Comparison of ENCODE assay signal across 13 cellular contexts in the genomic region with DNA sequence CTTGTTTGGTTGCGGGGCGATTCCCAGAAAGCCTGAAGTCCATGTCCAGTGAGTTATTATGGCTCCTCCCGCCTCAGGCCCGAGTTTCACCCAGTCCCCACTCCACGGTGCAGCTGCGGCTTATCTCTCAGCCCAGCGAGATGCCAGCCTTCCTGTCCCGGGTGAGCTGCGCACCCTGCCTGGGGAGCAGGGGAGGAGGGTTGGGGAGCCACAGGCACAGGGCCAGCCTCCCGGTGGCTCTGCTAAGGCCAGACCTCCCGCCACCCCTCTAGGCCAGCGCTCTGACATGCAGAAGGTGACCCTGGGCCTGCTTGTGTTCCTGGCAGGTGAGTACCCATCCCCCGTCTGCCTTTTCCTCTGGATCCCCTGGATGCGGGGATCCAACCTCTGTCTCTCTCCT. TPM values are rescaled to one million over a fixed set of nuclear protein-coding genes. Genes with fewer than 3 reads are reported as not detected.
DNase-seq lines count a peak whose midpoint lies in the region; ATAC-seq and TF ChIP-seq lines count a peak whose summit lies in the region.
"Had no signal": no experiment of that assay in that cellular context is flagged by ENCODE, and none has a peak within 500 bp of the region (broad histone marks: within the 10 kb centered on the region; RNA-seq: fewer than 3 reads in every experiment).

No MANE protein-coding gene starts in this region.

- WGBS in urinary bladder, result 68% methylated on average over 14 of the region's 14 CpGs

- DNase-seq in left ventricle myocardium inferior (no peak), Right ventricle myocardium inferior (ENCODE audit: missing footprints) (no peak), left lung (no peak), NCI-H345 treated with DMSO at 0.1 percent for 48 hours (lab: John Stamatoyannopoulos, UW; ENCODE audit: unreplicated experiment) (no peak)
- DNase-seq in activated CD4-positive, alpha-beta T cell treated with anti-CD3 and anti-CD28 coated beads, Interleukin-2, amount 50 U/mL, for 4 hours, result no peak
- DNase-seq: activated naive CD4-positive, alpha-beta T cell treated with anti-CD3 and anti-CD28 coated beads, Interleukin-2, amount 10 ng/mL, durations not matched to agents 7 days and 5 days; erythroblast; NCI-H187 treated with DMSO at 0.1 percent for 48 hours; nucleus accumbens had no signal

- ATAC-seq in Right ventricle myocardium inferior (no peak), left lung (no peak)

- H3K9me3 ChIP-seq in left ventricle myocardium inferior (replicated peaks) (no peaks in the 10 kb centered on the region), left lung (no peaks in the 10 kb centered on the region)

- H3K36me3 ChIP-seq in left ventricle myocardium inferior (no peaks in the 10 kb centered on the region), left lung (no peaks in the 10 kb centered on the region), urinary bladder (ENCODE audit: insufficient read depth) (no peaks in the 10 kb centered on the region)
- H3K36me3 ChIP-seq: cardiac muscle cell had no signal

- TF ChIP-seq CTCF in left ventricle myocardium inferior (IDR thresholded peaks at IDR 0.05; ENCODE audit: borderline replicate concordance) (no peak), left lung (IDR thresholded peaks at IDR 0.05) (no peak)

- no peaks in the 10 kb centered on the region for H3K27me3 ChIP-seq in left ventricle myocardium inferior (ENCODE audit: low read depth)
- no peaks in the 10 kb centered on the region for H3K27me3 ChIP-seq in left lung
- H3K27me3 ChIP-seq: cardiac muscle cell had no signal

- intact Hi-C loops in left ventricle myocardium inferior (cut with micrococcal nuclease) (no loop called here), Right ventricle myocardium inferior (cut with DNase I) (no loop called here), left lung (cut with DNase I) (no loop called here)

- H3K27ac ChIP-seq in left ventricle myocardium inferior (replicated peaks), result peak overlapping the region; percentile 33
- peak overlapping the region; percentile 61 to 80 for H3K27ac ChIP-seq in left lung
- peak overlapping the region; percentile 68 for H3K27ac ChIP-seq in urinary bladder (ENCODE audit: low read depth)
- H3K27ac ChIP-seq: cardiac muscle cell, HL-60 had no signal

- H3K4me3 ChIP-seq in left ventricle myocardium inferior (peak overlapping the region; percentile 1), left lung (peak overlapping the region in 1 of 2 donors; percentile 31), urinary bladder (ENCODE audit: low read depth, low read length) (no peak overlapping the region)
- H3K4me3 ChIP-seq: cardiac muscle cell had no signal

- peaks cover 29% of the 10 kb centered on the region for H3K4me1 ChIP-seq in left ventricle myocardium inferior
- peaks cover 8 to 34% of the 10 kb centered on the region in 2 donors for H3K4me1 ChIP-seq in left lung
- no peaks in the 10 kb centered on the region for H3K4me1 ChIP-seq in urinary bladder (ENCODE audit: insufficient read depth)

RNA-seq across cellular contexts. Expression of a gene that starts 3.5 kb away (rescaled TPM):
- 1.1 TPM for total RNA-seq in left ventricle myocardium inferior
- total RNA-seq in Right ventricle myocardium inferior, result 2.3 TPM
- total RNA-seq in left lung, result 100 to 1,000 TPM in 1 of 2 donors, 10 to 100 TPM in 1; 88.4 to 207 TPM
- total RNA-seq in urinary bladder, result 62.3 TPM
- polyA plus RNA-seq in urinary bladder, result 170 TPM
- total RNA-seq: cardiac muscle cell, SK-MEL-5 had no signal

RNA-seq across cellular contexts. Expression of a gene that starts 15.8 kb away (rescaled TPM):
- total RNA-seq in left ventricle myocardium inferior (8.4 TPM), Right ventricle myocardium inferior (10.0 TPM), left lung (1 to 10 TPM; 1.8 to 2.5 TPM), urinary bladder (5.9 TPM)
- 48.4 TPM for polyA plus RNA-seq in urinary bladder

RNA-seq across cellular contexts. Expression of a gene that starts 19.5 kb away (rescaled TPM):
- 509 TPM for total RNA-seq in left ventricle myocardium inferior
- 556 TPM for total RNA-seq in Right ventricle myocardium inferior
- total RNA-seq in left lung, result 10 to 100 TPM; 20.1 to 24.0 TPM
- total RNA-seq in urinary bladder, result 26.9 TPM
- 121 TPM for polyA plus RNA-seq in urinary bladder
- total RNA-seq: SK-MEL-5 had no signal

RNA-seq across cellular contexts. Expression of a gene that starts 24.0 kb away (rescaled TPM):
- total RNA-seq in left ventricle myocardium inferior (not detected), Right ventricle myocardium inferior (not detected), left lung (not detected), urinary bladder (0.26 TPM)
- 0.57 TPM for polyA plus RNA-seq in urinary bladder
- total RNA-seq: SK-MEL-5 had no signal

RNA-seq across cellular contexts. Expression of a gene that starts 35.4 kb away (rescaled TPM):
- total RNA-seq in left ventricle myocardium inferior, result 23.4 TPM
- 23.5 TPM for total RNA-seq in Right ventricle myocardium inferior
- 100 to 1,000 TPM; 111 to 123 TPM for total RNA-seq in left lung
- 6.6 TPM for total RNA-seq in urinary bladder
- 105 TPM for polyA plus RNA-seq in urinary bladder

Comparison
In these comparisons a context has a peak if more than half of its experiments do, and no peak if none do; other contexts are left out.
1. RNA of a gene that starts 3.5 kb away (total RNA-seq): 88.4 to 207 TPM in left lung and 62.3 TPM in urinary bladder (single experiment); 2.3 TPM in Right ventricle myocardium inferior (single experiment) and 1.1 TPM in left ventricle myocardium inferior (single experiment); every median in the first group is over 10 times any median in the second.
2. RNA of a gene that starts 19.5 kb away (total RNA-seq): 556 TPM in Right ventricle myocardium inferior (single experiment) and 509 TPM in left ventricle myocardium inferior (single experiment); 26.9 TPM in urinary bladder (single experiment) and 20.1 to 24.0 TPM in left lung; every median in the first group is over 10 times any median in the second.
3. Peak in every context shown above with its lines, with median percentiles within 50 percentile points of each other: H3K27ac ChIP-seq.